ENCODE assay signal across 9 cellular contexts in genomic region chr2:20231632-20232031, GRCh38. TPM values are rescaled to one million over a fixed set of nuclear protein-coding genes. Genes with fewer than 3 reads are reported as not detected.
DNase-seq lines count a peak whose midpoint lies in the region; ATAC-seq, FAIRE-seq and TF ChIP-seq lines count a peak whose summit lies in the region.
"Had no signal": no experiment of that assay in that cellular context is flagged by ENCODE, and none has a peak within 500 bp of the region (broad histone marks: within the 10 kb centered on the region; RNA-seq: fewer than 3 reads in every experiment).

No MANE protein-coding gene starts in this region.

- H3K4me1 ChIP-seq in right lobe of liver, result peaks cover 0 to under 1% (median 0%) of the 10 kb centered on the region in 4 donors

- H3K27me3 ChIP-seq in right lobe of liver, result no peaks in the 10 kb centered on the region

- ATAC-seq in WTC11 (peak; percentile 90), right lobe of liver (peak; percentile 53 to 91 (median 64)), HG02884 (IDR thresholded peaks at IDR 0.05; ENCODE audit: unreplicated experiment) (no peak)

- no peak overlapping the region for H3K4me3 ChIP-seq in right lobe of liver

- H3K36me3 ChIP-seq in right lobe of liver, result no peaks in the 10 kb centered on the region

- no peaks in the 10 kb centered on the region for H3K9me3 Mint-ChIP-seq in Calu3 (ENCODE audit: low read depth, unreplicated experiment)
- H3K9me3 Mint-ChIP-seq in WTC11, result peaks cover 4% of the 10 kb centered on the region; the same call in 1 of the 2 replicates

- H3K36me3 Mint-ChIP-seq in Calu3 (ENCODE audit: insufficient read depth, unreplicated experiment) (peaks cover 32% of the 10 kb centered on the region), WTC11 (no peaks in the 10 kb centered on the region)

- H3K27me3 Mint-ChIP-seq in Calu3 (ENCODE audit: unreplicated experiment), result no peaks in the 10 kb centered on the region
- peaks cover 7% of the 10 kb centered on the region; the same call in 1 of the 2 replicates for H3K27me3 Mint-ChIP-seq in WTC11 (ENCODE audit: low read depth)

- no peak for TF ChIP-seq POLR2A in right lobe of liver (IDR thresholded peaks at IDR 0.05)

- no peak for FAIRE-seq in GM19239 (lab: Jason Lieb, UNC)

- intact Hi-C loops in Calu3 (cut with micrococcal nuclease; ENCODE audit: unreplicated experiment), result loop anchor here (2.0 kb wide), 1 partner anchor 57 kb away; no protein-coding TSS in a partner anchor
- intact Hi-C loops in right lobe of liver (cut with DNase I), result loop anchor here in 1 of 2 donors (10.0 kb wide), 1 partner anchor 83 kb away; no protein-coding TSS in a partner anchor

- CTCF ChIA-PET in Calu3 (lab: Charles Lee) (interaction anchor here (0.7 to 2.2 kb wide), 17 partner anchors 9 to 276 kb away, joined by 3 to 12 read pairs (median 4); no protein-coding TSS in a partner anchor), WTC11 (lab: Charles Lee) (interaction anchor here (0.5 to 3.8 kb wide), 20 partner anchors 9 to 411 kb away, joined by 3 to 48 read pairs (median 5); no protein-coding TSS in a partner anchor)

- H3K4me3 Mint-ChIP-seq in Calu3 (ENCODE audit: low read depth, unreplicated experiment), result peak overlapping the region; percentile 4
- H3K4me3 Mint-ChIP-seq in WTC11, result no peak overlapping the region

- H3K27ac Mint-ChIP-seq in Calu3 (ENCODE audit: unreplicated experiment) (peak overlapping the region; percentile 90), WTC11 (no peak overlapping the region)

- DNase-seq in Calu3 (peak; percentile 93), LHCN-M2 (ENCODE audit: low read depth) (peak; percentile 69), WTC11 (ENCODE audit: low spot score) (peak; percentile 37), right lobe of liver (peak in 2 of 3 donors; percentile 51 to 60), GM13976 (ENCODE audit: low spot score) (no peak), GM19239 (ENCODE audit: insufficient read length, low spot score) (no peak), T-helper 9 cell (no peak)
- DNase-seq: NCI-H1694 treated with DMSO at 0.1 percent for 48 hours had no signal

- H3K27ac ChIP-seq in right lobe of liver, result no peak overlapping the region

- 63% methylated on average over 2 of the region's 5 CpGs for WGBS in right lobe of liver (ENCODE audit: insufficient coverage, low coverage, low lambda C conversion rate, missing lambda C conversion rate)

- H3K4me1 Mint-ChIP-seq in Calu3 (ENCODE audit: low read depth, unreplicated experiment), result peaks cover 54% of the 10 kb centered on the region
- peaks cover 20% of the 10 kb centered on the region for H3K4me1 Mint-ChIP-seq in WTC11

- no peak for TF ChIP-seq CTCF in Calu3 (IDR thresholded peaks at IDR 0.05; ENCODE audit: unreplicated experiment)
- no peak for TF ChIP-seq CTCF in WTC11 (IDR thresholded peaks at IDR 0.05)
- TF ChIP-seq CTCF in right lobe of liver (IDR thresholded peaks at IDR 0.05), result no peak
- TF ChIP-seq CTCF in GM13976 (IDR thresholded peaks at IDR 0.05; ENCODE audit: borderline replicate concordance, control extremely low read depth, extremely low read depth, insufficient read depth, missing control alignments), result no peak

- BruUV-seq in Calu3 (replicated peaks; lab: Mats Ljungman, UMichigan), result no TSS peak

- POLR2A ChIA-PET in WTC11 (lab: Charles Lee), result interaction anchor here (0.7 kb wide), 1 partner anchor 467 kb away, joined by 9 read pairs; no protein-coding TSS in a partner anchor

- no peaks in the 10 kb centered on the region for H3K9me3 ChIP-seq in right lobe of liver

- in situ Hi-C loops in GM13976 (cut with MboI; ENCODE audit: low sequenced_read_pairs, unreplicated experiment), result loop anchor here (25.0 kb wide), 1 partner anchor 406 kb away; no protein-coding TSS in a partner anchor

TF ChIP-seq in WTC11, 78 proteins besides CTCF, POLR2A, EP300 and RAD21:
- TF ChIP-seq ZSCAN18 (CRISPR knock-in tag; IDR thresholded peaks at IDR 0.05) (no peak), ZNF121 (CRISPR knock-in tag; IDR thresholded peaks at IDR 0.05) (0 out of 2 replicates have a peak, but pooled peaks have one; percentile 22), ELF4 (CRISPR knock-in tag; IDR thresholded peaks at IDR 0.05; ENCODE audit: low read depth) (no peak)
- TF ChIP-seq, protein P1, sequence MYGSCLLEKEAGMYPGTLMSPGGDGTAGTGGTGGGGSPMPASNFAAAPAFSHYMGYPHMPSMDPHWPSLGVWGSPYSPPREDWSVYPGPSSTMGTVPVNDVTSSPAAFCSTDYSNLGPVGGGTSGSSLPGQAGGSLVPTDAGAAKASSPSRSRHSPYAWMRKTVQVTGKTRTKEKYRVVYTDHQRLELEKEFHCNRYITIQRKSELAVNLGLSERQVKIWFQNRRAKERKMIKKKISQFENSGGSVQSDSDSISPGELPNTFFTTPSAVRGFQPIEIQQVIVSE (CRISPR knock-in tag; IDR thresholded peaks at IDR 0.05; ENCODE audit: borderline replicate concordance), result no peak
- TF ChIP-seq, protein P2, sequence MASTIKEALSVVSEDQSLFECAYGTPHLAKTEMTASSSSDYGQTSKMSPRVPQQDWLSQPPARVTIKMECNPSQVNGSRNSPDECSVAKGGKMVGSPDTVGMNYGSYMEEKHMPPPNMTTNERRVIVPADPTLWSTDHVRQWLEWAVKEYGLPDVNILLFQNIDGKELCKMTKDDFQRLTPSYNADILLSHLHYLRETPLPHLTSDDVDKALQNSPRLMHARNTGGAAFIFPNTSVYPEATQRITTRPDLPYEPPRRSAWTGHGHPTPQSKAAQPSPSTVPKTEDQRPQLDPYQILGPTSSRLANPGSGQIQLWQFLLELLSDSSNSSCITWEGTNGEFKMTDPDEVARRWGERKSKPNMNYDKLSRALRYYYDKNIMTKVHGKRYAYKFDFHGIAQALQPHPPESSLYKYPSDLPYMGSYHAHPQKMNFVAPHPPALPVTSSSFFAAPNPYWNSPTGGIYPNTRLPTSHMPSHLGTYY (CRISPR knock-in tag; IDR thresholded peaks at IDR 0.05), result no peak

RNA-seq across cellular contexts. Expression of gene SDC1, which starts 6.7 kb away (rescaled TPM):
- 118 and 136 TPM in 2 replicates for total RNA-seq in Calu3 (2022)
- 73.1 and 83.5 TPM in 2 replicates for total RNA-seq in LHCN-M2 (2014; rRNA removed)
- polyA plus RNA-seq in LHCN-M2 (2012), result 28.3 TPM
- total RNA-seq in WTC11 (2021), result 47.3 to 52.6 TPM (median 52.6 TPM) in 3 replicates
- total RNA-seq in right lobe of liver, result 100 to 1,000 TPM; 260 to 452 (median 415) TPM

Comparison
In these comparisons a context has a peak if more than half of its experiments do, and no peak if none do; other contexts are left out.
1. DNase-seq: peak in Calu3 (single experiment), LHCN-M2 (single experiment), WTC11 (single experiment) and right lobe of liver (2 of 3); none in GM13976 (single experiment), GM19239 (single experiment) and T-helper 9 cell (single experiment).